In genomic region chr6:36871686-36872085, GRCh38 we compare ENCODE assay signal across 1 cellular context.
TF ChIP-seq lines count a peak whose summit lies in the region.

No MANE protein-coding gene starts in this region.

TF ChIP-seq in K562, 482 proteins besides CTCF, POLR2A, EP300 and RAD21:
- TF ChIP-seq ZNF316 (IDR thresholded peaks at IDR 0.05) (peak; percentile 34), ZNF696 (CRISPR knock-in tag; conservative IDR thresholded peaks at IDR 0.05) (no peak), PHB2 (IDR thresholded peaks at IDR 0.05; ENCODE audit: low read depth) (no peak), MAFG (tag; conservative IDR thresholded peaks at IDR 0.05) (0 out of 2 replicates have a peak, but pooled peaks have one; percentile 18), PCBP1 (IDR thresholded peaks at IDR 0.05; ENCODE audit: low read depth, low read length, poor library complexity, severe bottlenecking) (no peak), GATA2 (CRISPR knock-in tag; IDR thresholded peaks at IDR 0.05) (no peak)
- TF ChIP-seq, protein P1, sequence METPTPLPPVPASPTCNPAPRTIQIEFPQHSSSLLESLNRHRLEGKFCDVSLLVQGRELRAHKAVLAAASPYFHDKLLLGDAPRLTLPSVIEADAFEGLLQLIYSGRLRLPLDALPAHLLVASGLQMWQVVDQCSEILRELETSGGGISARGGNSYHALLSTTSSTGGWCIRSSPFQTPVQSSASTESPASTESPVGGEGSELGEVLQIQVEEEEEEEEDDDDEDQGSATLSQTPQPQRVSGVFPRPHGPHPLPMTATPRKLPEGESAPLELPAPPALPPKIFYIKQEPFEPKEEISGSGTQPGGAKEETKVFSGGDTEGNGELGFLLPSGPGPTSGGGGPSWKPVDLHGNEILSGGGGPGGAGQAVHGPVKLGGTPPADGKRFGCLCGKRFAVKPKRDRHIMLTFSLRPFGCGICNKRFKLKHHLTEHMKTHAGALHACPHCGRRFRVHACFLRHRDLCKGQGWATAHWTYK (CRISPR knock-in tag; IDR thresholded peaks at IDR 0.05), result no peak
- TF ChIP-seq, protein P2, sequence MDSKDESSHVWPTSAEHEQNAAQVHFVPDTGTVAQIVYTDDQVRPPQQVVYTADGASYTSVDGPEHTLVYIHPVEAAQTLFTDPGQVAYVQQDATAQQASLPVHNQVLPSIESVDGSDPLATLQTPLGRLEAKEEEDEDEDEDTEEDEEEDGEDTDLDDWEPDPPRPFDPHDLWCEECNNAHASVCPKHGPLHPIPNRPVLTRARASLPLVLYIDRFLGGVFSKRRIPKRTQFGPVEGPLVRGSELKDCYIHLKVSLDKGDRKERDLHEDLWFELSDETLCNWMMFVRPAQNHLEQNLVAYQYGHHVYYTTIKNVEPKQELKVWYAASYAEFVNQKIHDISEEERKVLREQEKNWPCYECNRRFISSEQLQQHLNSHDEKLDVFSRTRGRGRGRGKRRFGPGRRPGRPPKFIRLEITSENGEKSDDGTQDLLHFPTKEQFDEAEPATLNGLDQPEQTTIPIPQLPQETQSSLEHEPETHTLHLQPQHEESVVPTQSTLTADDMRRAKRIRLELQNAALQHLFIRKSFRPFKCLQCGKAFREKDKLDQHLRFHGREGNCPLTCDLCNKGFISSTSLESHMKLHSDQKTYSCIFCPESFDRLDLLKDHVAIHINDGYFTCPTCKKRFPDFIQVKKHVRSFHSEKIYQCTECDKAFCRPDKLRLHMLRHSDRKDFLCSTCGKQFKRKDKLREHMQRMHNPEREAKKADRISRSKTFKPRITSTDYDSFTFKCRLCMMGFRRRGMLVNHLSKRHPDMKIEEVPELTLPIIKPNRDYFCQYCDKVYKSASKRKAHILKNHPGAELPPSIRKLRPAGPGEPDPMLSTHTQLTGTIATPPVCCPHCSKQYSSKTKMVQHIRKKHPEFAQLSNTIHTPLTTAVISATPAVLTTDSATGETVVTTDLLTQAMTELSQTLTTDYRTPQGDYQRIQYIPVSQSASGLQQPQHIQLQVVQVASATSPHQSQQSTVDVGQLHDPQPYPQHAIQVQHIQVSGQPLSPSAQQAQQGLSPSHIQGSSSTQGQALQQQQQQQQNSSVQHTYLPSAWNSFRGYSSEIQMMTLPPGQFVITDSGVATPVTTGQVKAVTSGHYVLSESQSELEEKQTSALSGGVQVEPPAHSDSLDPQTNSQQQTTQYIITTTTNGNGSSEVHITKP (IDR thresholded peaks at IDR 0.05; ENCODE audit: partially characterized antibody), result no peak
